Comparison of ENCODE assay signal across 1 cellular context in genomic region chr15:77420610-77421369, GRCh38.
A peak's percentile ranks its signal among the peaks of the same experiment; 100 is the strongest.
TF ChIP-seq lines count a peak whose summit lies in the region.

HMG20A (plus strand) TSS chr15:77420888; CDS start chr15:77458408, 37,520 bp downstream.

TF ChIP-seq in WTC11, 78 proteins besides CTCF, POLR2A, EP300 and RAD21 (continued from another document):
- TF ChIP-seq ARID4B (CRISPR knock-in tag; IDR thresholded peaks at IDR 0.05; ENCODE audit: borderline replicate concordance) (no peak), NFATC4 (CRISPR knock-in tag; IDR thresholded peaks at IDR 0.05) (no peak), NFE2L1 (CRISPR knock-in tag; IDR thresholded peaks at IDR 0.05) (0 out of 2 replicates have a peak, but pooled peaks have one; percentile 47), ZBTB43 (CRISPR knock-in tag; IDR thresholded peaks at IDR 0.05) (0 out of 2 replicates have a peak, but pooled peaks have one; percentile 30), PRDM15 (CRISPR knock-in tag; IDR thresholded peaks at IDR 0.05) (no peak), TEAD1 (CRISPR knock-in tag; IDR thresholded peaks at IDR 0.05) (0 out of 2 replicates have a peak, but pooled peaks have one; percentile 17), MXD4 (CRISPR knock-in tag; IDR thresholded peaks at IDR 0.05; ENCODE audit: borderline replicate concordance) (0 out of 2 replicates have a peak, but pooled peaks have one; percentile 49), SMAD4 (CRISPR knock-in tag; IDR thresholded peaks at IDR 0.05) (no peak), JUN (CRISPR knock-in tag; IDR thresholded peaks at IDR 0.05) (no peak)
